In genomic region chr7:104945599-104945956, GRCh38 we compare ENCODE assay signal across 8 cellular contexts.
DNase-seq lines count a peak whose midpoint lies in the region; ATAC-seq, FAIRE-seq and TF ChIP-seq lines count a peak whose summit lies in the region.

No MANE protein-coding gene starts in this region.

- intact Hi-C loops in activated naive CD4-positive, alpha-beta T cell treated with anti-CD3 and anti-CD28 coated beads for 36 hours (cut with micrococcal nuclease): loop anchor here (1.0 to 10.0 kb wide), 20 partner anchors 12 to 1919 kb away; partner anchors contain the start of genes ATXN7L1, NAMPT, PIK3CG and PUS7

- H3K4me2 ChIP-seq in astrocyte (ENCODE audit: low read length): peak overlapping the region; percentile 58

- TF ChIP-seq CTCF in astrocyte (IDR thresholded peaks at IDR 0.05; ENCODE audit: insufficient read depth, low read depth, low read length) (no peak), tibial nerve (IDR thresholded peaks at IDR 0.05) (no peak)

- no peak for DNase-seq in activated naive CD4-positive, alpha-beta T cell treated with anti-CD3 and anti-CD28 coated beads for 36 hours
- no peak for DNase-seq in activated naive CD4-positive, alpha-beta T cell treated with Interleukin-2 at 50 U/mL for 16 hours
- DNase-seq in astrocyte (ENCODE audit: low read depth): no peak
- DNase-seq in memory B cell (ENCODE audit: low spot score in 2 of 2): no peak
- DNase-seq in tibial nerve (ENCODE audit: low spot score in 2 of 2): no peak
- DNase-seq in SW 1271 (lab: John Stamatoyannopoulos, UW): no peak

- ATAC-seq in memory B cell (ENCODE audit: low read depth) (no peak), HG02588 (IDR thresholded peaks at IDR 0.05; ENCODE audit: unreplicated experiment) (no peak)
- ATAC-seq in activated CD4-positive, CD25-positive, alpha-beta regulatory T cell treated with anti-CD3 and anti-CD28 coated beads, Interleukin-2, amount 50 U/mL, for 24 hours: no peak

- H3K27ac Mint-ChIP-seq in activated naive CD4-positive, alpha-beta T cell treated with anti-CD3 and anti-CD28 coated beads for 36 hours: peak overlapping the region; percentile 100
- H3K27ac Mint-ChIP-seq in astrocyte (ENCODE audit: unreplicated experiment): peak overlapping the region; percentile 100
- H3K27ac Mint-ChIP-seq in memory B cell: peak overlapping the region; percentile 100

- H3K4me3 ChIP-seq in astrocyte (ENCODE audit: insufficient read depth, low read depth, low read length) (no peak overlapping the region), tibial nerve (no peak overlapping the region)

- H3K36me3 ChIP-seq in astrocyte (ENCODE audit: insufficient read depth, low read length): no peaks in the 10 kb centered on the region
- H3K36me3 ChIP-seq in tibial nerve: no peaks in the 10 kb centered on the region

- no peak for TF ChIP-seq EP300 in tibial nerve (IDR thresholded peaks at IDR 0.05)

- H3K9ac ChIP-seq in astrocyte (ENCODE audit: low read length): peak overlapping the region; percentile 63

- H3K4me1 Mint-ChIP-seq in activated naive CD4-positive, alpha-beta T cell treated with anti-CD3 and anti-CD28 coated beads for 36 hours (ENCODE audit: low read depth): peaks cover 54% of the 10 kb centered on the region
- H3K4me1 Mint-ChIP-seq in astrocyte (ENCODE audit: low read depth, unreplicated experiment) (peaks cover 12% of the 10 kb centered on the region), memory B cell (peaks cover 53% of the 10 kb centered on the region)

- H3K27me3 ChIP-seq in astrocyte (ENCODE audit: insufficient read depth, low read length) (no peaks in the 10 kb centered on the region), tibial nerve (no peaks in the 10 kb centered on the region)

- peaks cover 25% of the 10 kb centered on the region for H3K4me1 ChIP-seq in astrocyte (ENCODE audit: insufficient read depth, low read length)
- H3K4me1 ChIP-seq in tibial nerve: peaks cover 0 to 36% (median 24%) of the 10 kb centered on the region in 4 donors

- no peaks in the 10 kb centered on the region for H3K79me2 ChIP-seq in astrocyte (ENCODE audit: insufficient read depth, low read length)

- peak overlapping the region; percentile 88 for H3K27ac ChIP-seq in astrocyte (ENCODE audit: low read depth, low read length)
- H3K27ac ChIP-seq in tibial nerve: peak overlapping the region; percentile 63 to 94 (median 88)

- CTCF ChIA-PET in activated naive CD4-positive, alpha-beta T cell treated with anti-CD3 and anti-CD28 coated beads for 36 hours (lab: Charles Lee): interaction anchor here (1.7 to 2.1 kb wide), 2 partner anchors 10 to 37 kb away, joined by 4 to 8 read pairs; no protein-coding TSS in a partner anchor

- peaks cover 21% of the 10 kb centered on the region for H3K36me3 Mint-ChIP-seq in activated naive CD4-positive, alpha-beta T cell treated with anti-CD3 and anti-CD28 coated beads for 36 hours (ENCODE audit: low read depth)
- H3K36me3 Mint-ChIP-seq in astrocyte (ENCODE audit: low read depth, unreplicated experiment) (peaks cover 3% of the 10 kb centered on the region), memory B cell (peaks cover 8% of the 10 kb centered on the region)

- H3K9me3 ChIP-seq in astrocyte (ENCODE audit: insufficient read depth, low read depth, low read length) (no peaks in the 10 kb centered on the region), tibial nerve (no peaks in the 10 kb centered on the region)

- H3K4me3 Mint-ChIP-seq in activated naive CD4-positive, alpha-beta T cell treated with anti-CD3 and anti-CD28 coated beads for 36 hours: peak overlapping the region; percentile 97
- H3K4me3 Mint-ChIP-seq in astrocyte (ENCODE audit: unreplicated experiment) (no peak overlapping the region), memory B cell (peak overlapping the region; percentile 86)

- H4K20me1 ChIP-seq in astrocyte (ENCODE audit: insufficient read depth, low read length): no peaks in the 10 kb centered on the region

- no peaks in the 10 kb centered on the region for H3K27me3 Mint-ChIP-seq in activated naive CD4-positive, alpha-beta T cell treated with anti-CD3 and anti-CD28 coated beads for 36 hours (ENCODE audit: low read depth)
- H3K27me3 Mint-ChIP-seq in astrocyte (ENCODE audit: low read depth, unreplicated experiment) (no peaks in the 10 kb centered on the region), memory B cell (no peaks in the 10 kb centered on the region)

- FAIRE-seq in astrocyte (lab: Jason Lieb, UNC): no peak

- no peak for TF ChIP-seq POLR2A in tibial nerve (IDR thresholded peaks at IDR 0.05)

- H2AFZ ChIP-seq in astrocyte (ENCODE audit: low read depth, low read length): peak overlapping the region; percentile 3

- no peaks in the 10 kb centered on the region for H3K9me3 Mint-ChIP-seq in activated naive CD4-positive, alpha-beta T cell treated with anti-CD3 and anti-CD28 coated beads for 36 hours
- H3K9me3 Mint-ChIP-seq in astrocyte (ENCODE audit: unreplicated experiment): peaks cover 7% of the 10 kb centered on the region
- H3K9me3 Mint-ChIP-seq in memory B cell: peaks cover 1% of the 10 kb centered on the region
